38 cellular contexts compared by ENCODE assay signal in the genomic region with DNA sequence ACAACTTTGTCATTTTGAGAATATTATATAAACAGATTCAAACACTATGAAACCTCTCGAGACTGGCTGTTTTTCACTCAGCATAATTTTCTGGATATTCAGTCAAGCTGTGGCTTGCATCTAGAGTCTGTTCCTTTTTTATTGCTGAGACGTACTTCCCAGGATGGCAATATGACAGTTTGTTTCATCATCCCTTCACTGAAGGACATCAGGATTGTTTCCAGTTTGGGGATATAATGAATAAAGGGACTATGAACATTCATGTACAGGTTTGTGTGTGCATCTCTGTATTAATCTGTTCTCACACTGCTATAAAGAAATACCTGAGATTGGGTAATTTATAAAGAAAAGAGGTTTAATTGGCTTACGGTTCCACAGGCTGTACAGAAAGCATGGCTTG. TPM values are rescaled to one million over a fixed set of nuclear protein-coding genes. Genes with fewer than 3 reads are reported as not detected.
"Had no signal": no experiment of that assay in that cellular context is flagged by ENCODE, and none has a peak within 500 bp of the region (broad histone marks: within the 10 kb centered on the region; RNA-seq: fewer than 3 reads in every experiment).

No MANE protein-coding gene starts in this region.

- H3K4me1 ChIP-seq: adrenal gland, breast epithelium, foreskin keratinocyte, gastroesophageal sphincter, heart right ventricle had no signal

- H3K36me3 ChIP-seq: adrenal gland, breast epithelium, cardiac muscle cell, gastroesophageal sphincter, heart right ventricle, WERI-Rb-1 had no signal

- H3K27ac Mint-ChIP-seq: activated B cell treated with CpG ODN at 0.5 μM for 24 hours; activated CD8-positive, alpha-beta memory T cell treated with anti-CD3 and anti-CD28 coated beads, Interleukin-2, amount 10 ng/mL, durations not matched to agents 7 days and 5 days; activated CD8-positive, alpha-beta T cell treated with anti-CD3 and anti-CD28 coated beads, Interleukin-2, amount 10 ng/mL, durations not matched to agents 7 days and 5 days; activated naive CD4-positive, alpha-beta T cell treated with anti-CD3 and anti-CD28 coated beads for 36 hours; activated naive CD4-positive, alpha-beta T cell treated with anti-CD3 and anti-CD28 coated beads, Interleukin-2, amount 50 U/mL, for 24 hours; activated naive CD8-positive, alpha-beta T cell treated with anti-CD3 and anti-CD28 coated beads for 36 hours; activated naive CD8-positive, alpha-beta T cell treated with anti-CD3 and anti-CD28 coated beads, Interleukin-2, amount 50 U/mL, for 24 hours; activated T-helper 1 cell treated with anti-CD3 and anti-CD28 coated beads, Interleukin-12 subunit alpha, Interleukin-12 subunit beta, Interleukin-2, Interleukin-4 antibody, amounts not matched to agents 30 ng/mL and 10 ng/mL and 1 ng/mL, durations not matched to agents 14 hours and 24 hours and 36 hours; activated T-helper 2 cell treated with anti-CD3 and anti-CD28 coated beads, Interferon-gamma antibody, Interleukin-2, Interleukin-4, amounts not matched to agents 10 μg/mL and 5 μg/mL and 100 μg/mL, durations not matched to agents 14 hours and 24 hours and 36 hours; dendritic cell treated with granulocyte-macrophage colony-stimulating factor and Interleukin-4, amounts not matched to agents 40 ng/mL and 50 ng/mL, for 4 days; endodermal cell; T-helper 1 cell treated with Interleukin-12 subunit alpha and Interleukin-12 subunit beta and Interleukin-4 antibody, amounts not matched to agents 30 μg/mL and 1 μg/mL, for 36 hours had no signal

- H3K27me3 Mint-ChIP-seq: activated naive CD4-positive, alpha-beta T cell treated with anti-CD3 and anti-CD28 coated beads, Interleukin-2, amount 50 U/mL, for 24 hours had no signal

- H3K36me3 Mint-ChIP-seq: activated CD8-positive, alpha-beta memory T cell treated with anti-CD3 and anti-CD28 coated beads, Interleukin-2, amount 10 ng/mL, durations not matched to agents 7 days and 5 days; activated naive CD4-positive, alpha-beta T cell treated with anti-CD3 and anti-CD28 coated beads, Interleukin-2, amount 50 U/mL, for 24 hours; activated naive CD8-positive, alpha-beta T cell treated with anti-CD3 and anti-CD28 coated beads for 36 hours had no signal

- H3K4me1 Mint-ChIP-seq: activated B cell treated with CpG ODN at 0.5 μM for 24 hours; activated CD8-positive, alpha-beta memory T cell treated with anti-CD3 and anti-CD28 coated beads, Interleukin-2, amount 10 ng/mL, durations not matched to agents 7 days and 5 days; activated naive CD4-positive, alpha-beta T cell treated with anti-CD3 and anti-CD28 coated beads, Interleukin-2, amount 50 U/mL, for 24 hours; activated naive CD8-positive, alpha-beta T cell treated with anti-CD3 and anti-CD28 coated beads for 36 hours; activated naive CD8-positive, alpha-beta T cell treated with anti-CD3 and anti-CD28 coated beads, Interleukin-2, amount 50 U/mL, for 24 hours; brain had no signal

- H3K4me3 Mint-ChIP-seq: activated B cell treated with CpG ODN at 0.5 μM for 24 hours; activated CD8-positive, alpha-beta memory T cell treated with anti-CD3 and anti-CD28 coated beads, Interleukin-2, amount 10 ng/mL, durations not matched to agents 7 days and 5 days; activated CD8-positive, alpha-beta T cell treated with anti-CD3 and anti-CD28 coated beads, Interleukin-2, amount 10 ng/mL, durations not matched to agents 7 days and 5 days; activated naive CD4-positive, alpha-beta T cell treated with anti-CD3 and anti-CD28 coated beads for 36 hours; activated naive CD4-positive, alpha-beta T cell treated with anti-CD3 and anti-CD28 coated beads, Interleukin-2, amount 50 U/mL, for 24 hours; activated naive CD8-positive, alpha-beta T cell treated with anti-CD3 and anti-CD28 coated beads for 36 hours; activated naive CD8-positive, alpha-beta T cell treated with anti-CD3 and anti-CD28 coated beads, Interleukin-2, amount 50 U/mL, for 24 hours; activated T-helper 1 cell treated with anti-CD3 and anti-CD28 coated beads, Interleukin-12 subunit alpha, Interleukin-12 subunit beta, Interleukin-2, Interleukin-4 antibody, amounts not matched to agents 30 ng/mL and 10 ng/mL and 1 ng/mL, durations not matched to agents 14 hours and 24 hours and 36 hours; brain; dendritic cell treated with granulocyte-macrophage colony-stimulating factor and Interleukin-4, amounts not matched to agents 40 ng/mL and 50 ng/mL, for 4 days; endodermal cell; T-helper 1 cell treated with Interleukin-12 subunit alpha and Interleukin-12 subunit beta and Interleukin-4 antibody, amounts not matched to agents 30 μg/mL and 1 μg/mL, for 36 hours had no signal

- H3K9me3 Mint-ChIP-seq: activated naive CD4-positive, alpha-beta T cell treated with anti-CD3 and anti-CD28 coated beads for 36 hours had no signal

- H3K27me3 ChIP-seq: adrenal gland, breast epithelium, cardiac muscle cell, dorsolateral prefrontal cortex, foreskin keratinocyte, gastroesophageal sphincter, heart right ventricle had no signal

- H3K27ac ChIP-seq: adrenal gland, breast epithelium, cardiac muscle cell, coronary artery, foreskin keratinocyte, gastroesophageal sphincter, heart right ventricle, WERI-Rb-1 had no signal

- H3K9me3 ChIP-seq: breast epithelium, gastroesophageal sphincter had no signal

- ATAC-seq: activated CD4-positive, CD25-positive, alpha-beta regulatory T cell treated with anti-CD3 and anti-CD28 coated beads, Interleukin-2, amount 50 U/mL, for 24 hours; activated CD8-positive, alpha-beta memory T cell treated with anti-CD3 and anti-CD28 coated beads, Interleukin-2, amount 10 ng/mL, durations not matched to agents 7 days and 5 days; activated CD8-positive, alpha-beta T cell treated with anti-CD3 and anti-CD28 coated beads, Interleukin-2, amount 10 ng/mL, durations not matched to agents 7 days and 5 days; activated naive CD8-positive, alpha-beta T cell treated with anti-CD3 and anti-CD28 coated beads, Interleukin-2, amount 50 U/mL, for 24 hours; esophagus mucosa; foreskin keratinocyte; gastroesophageal sphincter; heart right ventricle had no signal

- H3K4me3 ChIP-seq: adrenal gland, breast epithelium, cardiac muscle cell, coronary artery, dorsolateral prefrontal cortex, gastroesophageal sphincter, heart right ventricle had no signal

- DNase-seq: activated B cell treated with CpG ODN at 0.5 μM for 24 hours; activated CD4-positive, alpha-beta T cell treated with anti-CD3 and anti-CD28 coated beads for 48 hours; activated CD4-positive, alpha-beta T cell treated with anti-CD3 and anti-CD28 coated beads, Interleukin-2, amount 50 U/mL, for 1 hour; activated CD4-positive, alpha-beta T cell treated with anti-CD3 and anti-CD28 coated beads, Interleukin-2, amount 50 U/mL, for 48 hours; activated CD8-positive, alpha-beta memory T cell treated with anti-CD3 and anti-CD28 coated beads, Interleukin-2, amount 10 ng/mL, durations not matched to agents 7 days and 5 days; activated CD8-positive, alpha-beta memory T cell treated with anti-CD3 and anti-CD28 coated beads, Interleukin-2, amount 50 U/mL, for 4 hours; activated CD8-positive, alpha-beta T cell treated with anti-CD3 and anti-CD28 coated beads, Interleukin-2, amount 10 ng/mL, durations not matched to agents 7 days and 5 days; activated effector memory CD4-positive, alpha-beta T cell treated with anti-CD3 and anti-CD28 coated beads, Interleukin-2, amount 50 U/mL, for 16 hours; activated naive CD4-positive, alpha-beta T cell treated with anti-CD3 and anti-CD28 coated beads for 36 hours; activated naive CD8-positive, alpha-beta T cell treated with anti-CD3 and anti-CD28 coated beads for 36 hours; activated naive CD8-positive, alpha-beta T cell treated with anti-CD3 and anti-CD28 coated beads, Interleukin-2, amount 50 U/mL, for 24 hours; activated T-cell treated with anti-CD3 and anti-CD28 coated beads, Interleukin-2, amount 50 U/mL, for 1 hour; activated T-cell treated with anti-CD3 and anti-CD28 coated beads, Interleukin-2, amount 50 U/mL, for 48 hours; adrenal gland; aorta; central memory CD4-positive, alpha-beta T cell; cerebellar nuclear complex; dorsolateral prefrontal cortex; effector memory CD4-positive, alpha-beta T cell; endodermal cell; foreskin keratinocyte; heart right ventricle; T-helper 9 cell; WERI-Rb-1 had no signal

RNA-seq across cellular contexts. Expression of gene PRR15, which starts 35.9 kb away (rescaled TPM):
- total RNA-seq: activated B cell treated with CpG ODN at 0.5 μM for 24 hours; activated CD8-positive, alpha-beta memory T cell treated with anti-CD3 and anti-CD28 coated beads for 36 hours; activated CD8-positive, alpha-beta memory T cell treated with anti-CD3 and anti-CD28 coated beads, Interleukin-2, amount 10 ng/mL, durations not matched to agents 7 days and 5 days; activated CD8-positive, alpha-beta T cell treated with anti-CD3 and anti-CD28 coated beads, Interleukin-2, amount 10 ng/mL, durations not matched to agents 7 days and 5 days; activated naive CD4-positive, alpha-beta T cell treated with anti-CD3 and anti-CD28 coated beads for 36 hours; activated naive CD8-positive, alpha-beta T cell treated with anti-CD3 and anti-CD28 coated beads for 36 hours; activated T-helper 1 cell treated with anti-CD3 and anti-CD28 coated beads, Interleukin-12 subunit alpha, Interleukin-12 subunit beta, Interleukin-2, Interleukin-4 antibody, amounts not matched to agents 30 ng/mL and 10 ng/mL and 1 ng/mL, durations not matched to agents 14 hours and 24 hours and 36 hours; activated T-helper 2 cell treated with anti-CD3 and anti-CD28 coated beads, Interferon-gamma antibody, Interleukin-2, Interleukin-4, amounts not matched to agents 10 μg/mL and 5 μg/mL and 100 μg/mL, durations not matched to agents 14 hours and 24 hours and 36 hours; T-helper 2 cell treated with Interferon-gamma antibody and Interleukin-4, amounts not matched to agents 100 ng/mL and 5 ng/mL, for 36 hours had no signal
